ENCODE assay signal across 25 cellular contexts in genomic region chr9:88220652-88221051, GRCh38.
"Had no signal": no experiment of that assay in that cellular context is flagged by ENCODE, and none has a peak within 500 bp of the region (broad histone marks: within the 10 kb centered on the region; RNA-seq: fewer than 3 reads in every experiment).

No MANE protein-coding gene starts in this region.

- H3K9ac ChIP-seq: parathyroid adenoma had no signal

- H3K4me1 ChIP-seq: parathyroid adenoma, right atrium auricular region, thyroid gland, upper lobe of right lung had no signal

- H3K27me3 ChIP-seq: right atrium auricular region, thyroid gland, upper lobe of right lung had no signal

- H3K36me3 ChIP-seq: right atrium auricular region, thyroid gland, upper lobe of right lung had no signal

- H3K27ac Mint-ChIP-seq: activated CD8-positive, alpha-beta T cell treated with anti-CD3 and anti-CD28 coated beads for 36 hours; activated naive CD4-positive, alpha-beta T cell treated with anti-CD3 and anti-CD28 coated beads, Interleukin-2, amount 50 U/mL, for 72 hours; natural killer cell treated with Interleukin-12 subunit alpha and Interleukin-12 subunit beta and Interleukin-15 and Interleukin-18, amount 100 ng/mL, for 72 hours; stimulated activated memory B cell treated with anti-CD40 and anti-IgM and Interleukin-4, amounts not matched to agents 10 μg/mL and 1 μg/mL and 100 μg/mL, for 72 hours; stimulated activated naive CD8-positive, alpha-beta T cell treated with anti-CD3 and anti-CD28 coated beads, Interleukin-15, amount 100 ng/mL, for 72 hours had no signal

- FAIRE-seq: bronchial epithelial cell, colon, frontal cortex had no signal

- DNase-seq: activated CD4-positive, alpha-beta T cell treated with anti-CD3 and anti-CD28 coated beads for 1 hour; activated CD4-positive, alpha-beta T cell treated with anti-CD3 and anti-CD28 coated beads, Interleukin-2, amount 50 U/mL, for 1 hour; activated CD8-positive, alpha-beta T cell treated with anti-CD3 and anti-CD28 coated beads for 36 hours; activated naive CD4-positive, alpha-beta T cell; activated T-cell treated with anti-CD3 and anti-CD28 coated beads, Interleukin-2, amount 50 U/mL, for 48 hours; effector CD8-positive, alpha-beta T cell; islet precursor cell; left cardiac atrium; nucleus accumbens; stimulated activated CD4-positive, alpha-beta T cell treated with anti-CD3 and anti-CD28 coated beads, Interleukin-1b, Interleukin-23, amount 100 ng/mL, for 48 hours; stimulated activated CD4-positive, alpha-beta T cell treated with anti-CD3 and anti-CD28 coated beads, Interleukin-4, amount 100 ng/mL, for 4 hours; stimulated activated CD8-positive, alpha-beta memory T cell treated with anti-CD3 and anti-CD28 coated beads, Interleukin-4, amount 100 ng/mL, for 48 hours; stimulated activated naive CD8-positive, alpha-beta T cell treated with anti-CD3 and anti-CD28 coated beads, Interleukin-15, amount 100 ng/mL, for 72 hours; T-helper 2 cell; thyroid gland; upper lobe of right lung had no signal

- H3K9me3 ChIP-seq: right atrium auricular region, thyroid gland, upper lobe of right lung had no signal

- H3K4me3 Mint-ChIP-seq: activated CD8-positive, alpha-beta T cell treated with anti-CD3 and anti-CD28 coated beads for 36 hours; natural killer cell treated with Interleukin-12 subunit alpha and Interleukin-12 subunit beta and Interleukin-15 and Interleukin-18, amount 100 ng/mL, for 72 hours; stimulated activated memory B cell treated with anti-CD40 and anti-IgM and Interleukin-4, amounts not matched to agents 10 μg/mL and 1 μg/mL and 100 μg/mL, for 72 hours; stimulated activated naive CD8-positive, alpha-beta T cell treated with anti-CD3 and anti-CD28 coated beads, Interleukin-15, amount 100 ng/mL, for 72 hours had no signal

- H3K4me2 ChIP-seq: smooth muscle cell had no signal

- ATAC-seq: activated CD8-positive, alpha-beta T cell treated with anti-CD3 and anti-CD28 coated beads for 36 hours; activated naive CD4-positive, alpha-beta T cell treated with anti-CD3 and anti-CD28 coated beads, Interleukin-2, amount 50 U/mL, for 72 hours; natural killer cell treated with Interleukin-12 subunit alpha and Interleukin-12 subunit beta and Interleukin-15 and Interleukin-18, amount 100 ng/mL, for 72 hours; stimulated activated memory B cell treated with anti-CD40 and anti-IgM and Interleukin-4, amounts not matched to agents 10 μg/mL and 1 μg/mL and 100 μg/mL, for 72 hours; stimulated activated naive CD8-positive, alpha-beta T cell treated with anti-CD3 and anti-CD28 coated beads, Interleukin-15, amount 100 ng/mL, for 72 hours had no signal

- H3K4me3 ChIP-seq: right atrium auricular region, smooth muscle cell, thyroid gland, upper lobe of right lung had no signal

- H3K4me1 Mint-ChIP-seq: stimulated activated memory B cell treated with anti-CD40 and anti-IgM and Interleukin-4, amounts not matched to agents 10 μg/mL and 1 μg/mL and 100 μg/mL, for 72 hours had no signal

- H2AFZ ChIP-seq: parathyroid adenoma had no signal

- H3K36me3 Mint-ChIP-seq: activated naive CD4-positive, alpha-beta T cell treated with anti-CD3 and anti-CD28 coated beads, Interleukin-2, amount 50 U/mL, for 72 hours; natural killer cell treated with Interleukin-12 subunit alpha and Interleukin-12 subunit beta and Interleukin-15 and Interleukin-18, amount 100 ng/mL, for 72 hours; stimulated activated memory B cell treated with anti-CD40 and anti-IgM and Interleukin-4, amounts not matched to agents 10 μg/mL and 1 μg/mL and 100 μg/mL, for 72 hours had no signal

- H3K9me3 Mint-ChIP-seq: activated CD8-positive, alpha-beta T cell treated with anti-CD3 and anti-CD28 coated beads for 36 hours; activated naive CD4-positive, alpha-beta T cell treated with anti-CD3 and anti-CD28 coated beads, Interleukin-2, amount 50 U/mL, for 72 hours; natural killer cell treated with Interleukin-12 subunit alpha and Interleukin-12 subunit beta and Interleukin-15 and Interleukin-18, amount 100 ng/mL, for 72 hours; stimulated activated naive CD8-positive, alpha-beta T cell treated with anti-CD3 and anti-CD28 coated beads, Interleukin-15, amount 100 ng/mL, for 72 hours had no signal

- H3K79me2 ChIP-seq: parathyroid adenoma had no signal

- H3K27ac ChIP-seq: parathyroid adenoma, right atrium auricular region, thyroid gland, upper lobe of right lung had no signal
